22 cellular contexts compared by ENCODE assay signal in genomic region chr3:24019585-24019984, GRCh38.
"Had no signal": no experiment of that assay in that cellular context is flagged by ENCODE, and none has a peak within 500 bp of the region (broad histone marks: within the 10 kb centered on the region; RNA-seq: fewer than 3 reads in every experiment).

No MANE protein-coding gene starts in this region.

- H3K36me3 ChIP-seq: neural progenitor cell, upper lobe of left lung, vagina had no signal

- DNase-seq: activated B cell treated with CpG ODN at 0.5 μM for 24 hours; activated CD4-positive, alpha-beta T cell treated with anti-CD3 and anti-CD28 coated beads, Interleukin-2, amount 50 U/mL, for 1 hour; activated CD8-positive, alpha-beta T cell treated with anti-CD3 and anti-CD28 coated beads for 36 hours; activated gamma-delta T cell treated with Interleukin-2 at 50 U/mL for 16 hours; activated naive CD4-positive, alpha-beta T cell treated with anti-CD3 and anti-CD28 coated beads, Interleukin-2, amount 50 U/mL, for 16 hours; activated T-cell treated with anti-CD3 and anti-CD28 coated beads, Interleukin-2, amount 50 U/mL, for 4 hours; amygdala; dermis blood vessel endothelial cell; effector CD4-positive, alpha-beta T cell; head of caudate nucleus; hippocampal formation; midbrain; naive thymus-derived CD8-positive, alpha-beta T cell; stimulated activated CD4-positive, alpha-beta T cell treated with anti-CD3 and anti-CD28 coated beads, Interleukin-2, amount 100 ng/mL, for 48 hours; stimulated activated naive CD8-positive, alpha-beta T cell treated with anti-CD3 and anti-CD28 coated beads, Interleukin-15, Interleukin-2, amounts not matched to agents 100 U/mL and 50 U/mL, for 24 hours; T-cell had no signal

- H2AFZ ChIP-seq: neural progenitor cell had no signal

- H3K4me1 ChIP-seq: neural progenitor cell, upper lobe of left lung had no signal

- H3K9me3 Mint-ChIP-seq: activated B cell treated with CpG ODN at 0.5 μM for 24 hours; activated CD8-positive, alpha-beta T cell treated with anti-CD3 and anti-CD28 coated beads for 36 hours; activated T-cell treated with anti-CD3 and anti-CD28 coated beads, Interleukin-2, amount 50 U/mL, for 4 hours; activated T-helper 17 cell treated with anti-CD3 and anti-CD28 coated beads, Interleukin-2, amount 50 U/mL, for 72 hours; central memory CD8-positive, alpha-beta T cell; memory B cell; naive thymus-derived CD8-positive, alpha-beta T cell; neural progenitor cell; T-cell had no signal

- H3K4me1 Mint-ChIP-seq: activated B cell treated with CpG ODN at 0.5 μM for 24 hours; activated T-helper 17 cell treated with anti-CD3 and anti-CD28 coated beads, Interleukin-2, amount 50 U/mL, for 72 hours; central memory CD8-positive, alpha-beta T cell; memory B cell; neural progenitor cell; T-cell had no signal

- H3K4me3 ChIP-seq: neural progenitor cell, upper lobe of left lung, vagina had no signal

- H3K9ac ChIP-seq: neural progenitor cell had no signal

- H3K4me3 Mint-ChIP-seq: activated B cell treated with CpG ODN at 0.5 μM for 24 hours; activated CD8-positive, alpha-beta T cell treated with anti-CD3 and anti-CD28 coated beads for 36 hours; activated T-cell treated with anti-CD3 and anti-CD28 coated beads, Interleukin-2, amount 50 U/mL, for 4 hours; activated T-helper 17 cell treated with anti-CD3 and anti-CD28 coated beads, Interleukin-2, amount 50 U/mL, for 72 hours; central memory CD8-positive, alpha-beta T cell; memory B cell; naive thymus-derived CD8-positive, alpha-beta T cell; neural progenitor cell; T-cell had no signal

- H3K27ac Mint-ChIP-seq: activated B cell treated with CpG ODN at 0.5 μM for 24 hours; activated CD8-positive, alpha-beta T cell treated with anti-CD3 and anti-CD28 coated beads for 36 hours; activated T-helper 17 cell treated with anti-CD3 and anti-CD28 coated beads, Interleukin-2, amount 50 U/mL, for 72 hours; memory B cell; naive thymus-derived CD8-positive, alpha-beta T cell; neural progenitor cell; T-cell had no signal

- ATAC-seq: activated CD8-positive, alpha-beta T cell treated with anti-CD3 and anti-CD28 coated beads for 36 hours; activated T-cell treated with anti-CD3 and anti-CD28 coated beads, Interleukin-2, amount 50 U/mL, for 4 hours; activated T-helper 17 cell treated with anti-CD3 and anti-CD28 coated beads, Interleukin-2, amount 50 U/mL, for 72 hours; naive thymus-derived CD8-positive, alpha-beta T cell; stimulated activated naive CD8-positive, alpha-beta T cell treated with anti-CD3 and anti-CD28 coated beads, Interleukin-15, Interleukin-2, amounts not matched to agents 100 U/mL and 50 U/mL, for 24 hours; T-cell had no signal

- H3K27ac ChIP-seq: neural progenitor cell, upper lobe of left lung, vagina had no signal

- H3K4me2 ChIP-seq: neural progenitor cell had no signal

- H3K36me3 Mint-ChIP-seq: memory B cell; naive thymus-derived CD8-positive, alpha-beta T cell; neural progenitor cell; T-cell had no signal

- H3K27me3 Mint-ChIP-seq: activated CD8-positive, alpha-beta T cell treated with anti-CD3 and anti-CD28 coated beads for 36 hours; activated T-helper 17 cell treated with anti-CD3 and anti-CD28 coated beads, Interleukin-2, amount 50 U/mL, for 72 hours; naive thymus-derived CD8-positive, alpha-beta T cell had no signal

- H3K9me3 ChIP-seq: upper lobe of left lung, vagina had no signal

- H3K27me3 ChIP-seq: neural progenitor cell, upper lobe of left lung, vagina had no signal
